Comparison of ENCODE assay signal across 21 cellular contexts in the genomic region with DNA sequence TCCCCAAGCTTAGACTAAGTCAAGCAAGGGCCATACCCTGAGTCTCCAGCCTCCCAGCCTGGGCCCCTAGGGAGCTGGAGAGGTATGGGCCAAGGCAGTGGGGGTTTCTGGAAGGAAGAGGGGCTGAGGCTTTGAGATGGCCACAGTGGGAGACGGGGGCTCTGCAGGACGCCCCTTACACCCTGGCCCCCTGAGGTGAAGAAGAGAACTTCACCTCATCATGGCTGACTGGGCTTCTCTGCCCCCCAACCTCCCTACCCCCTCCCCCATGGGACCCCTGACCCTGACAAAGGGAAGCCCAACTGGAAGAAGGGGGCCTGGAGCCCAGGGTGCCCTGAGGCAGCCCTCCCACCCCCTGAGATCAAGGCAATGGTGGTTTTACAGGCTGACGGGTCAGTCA. TPM values are rescaled to one million over a fixed set of nuclear protein-coding genes. Genes with fewer than 3 reads are reported as not detected.
A peak's percentile ranks its signal among the peaks of the same experiment; 100 is the strongest.
DNase-seq lines count a peak whose midpoint lies in the region; ATAC-seq and TF ChIP-seq lines count a peak whose summit lies in the region.
"Had no signal": no experiment of that assay in that cellular context is flagged by ENCODE, and none has a peak within 500 bp of the region (broad histone marks: within the 10 kb centered on the region; RNA-seq: fewer than 3 reads in every experiment).

No MANE protein-coding gene starts in this region.

- no peak for DNase-seq in breast epithelium (ENCODE audit: low spot score in 2 of 2)
- DNase-seq in mammary epithelial cell = no peak
- no peak for DNase-seq in activated B cell treated with CpG ODN at 0.5 μM for 24 hours
- DNase-seq in neural crest cell (ENCODE audit: low read depth, low spot score) = no peak
- DNase-seq in activated CD4-positive, alpha-beta T cell treated with anti-CD3 and anti-CD28 coated beads for 4 hours = no peak
- DNase-seq in activated CD4-positive, alpha-beta T cell treated with anti-CD3 and anti-CD28 coated beads, Interleukin-2, amount 10 ng/mL, durations not matched to agents 7 days and 5 days = no peak
- DNase-seq: 8988T, EL, GF-D8, GM23248, HCEC 1CT, Karpas-422, MV-4-11, NCI-H1105 treated with DMSO at 0.1 percent for 48 hours, NCI-H446 treated with DMSO at 0.1 percent for 48 hours, NCI-H526 treated with DMSO at 0.1 percent for 48 hours, OCI-M1 had no signal

- BruUV-seq in mammary epithelial cell (replicated peaks; lab: Mats Ljungman, UMichigan) = no TSS peak

- dilution Hi-C loops in mammary epithelial cell (cut with HindIII; ENCODE audit: low sequenced_read_pairs) = no loop called here

- ATAC-seq in activated B cell treated with CpG ODN at 0.5 μM for 24 hours (ENCODE audit: low read depth) (no peak), GM18870 (IDR thresholded peaks at IDR 0.05; ENCODE audit: unreplicated experiment) (no peak)
- ATAC-seq: Right ventricle myocardium inferior had no signal

- no peak overlapping the region for H2AFZ ChIP-seq in mammary epithelial cell (ENCODE audit: low read depth, low read length)
- H2AFZ ChIP-seq: GM23248 had no signal

- H3K4me1 ChIP-seq in breast epithelium = peaks cover 3 to 7% of the 10 kb centered on the region in 2 donors
- H3K4me1 ChIP-seq in mammary epithelial cell (ENCODE audit: insufficient read depth, low read length) = peaks cover 17% of the 10 kb centered on the region

- no peaks in the 10 kb centered on the region for H4K20me1 ChIP-seq in mammary epithelial cell (ENCODE audit: insufficient read depth, low read length)

- no peaks in the 10 kb centered on the region for H3K9me3 Mint-ChIP-seq in activated B cell treated with CpG ODN at 0.5 μM for 24 hours
- no peaks in the 10 kb centered on the region for H3K9me3 Mint-ChIP-seq in neural crest cell
- no peaks in the 10 kb centered on the region for H3K9me3 Mint-ChIP-seq in activated CD4-positive, alpha-beta T cell treated with anti-CD3 and anti-CD28 coated beads, Interleukin-2, amount 10 ng/mL, durations not matched to agents 7 days and 5 days
- H3K9me3 Mint-ChIP-seq: IgD-negative memory B cell had no signal

- no peak overlapping the region for H3K4me3 Mint-ChIP-seq in activated B cell treated with CpG ODN at 0.5 μM for 24 hours
- H3K4me3 Mint-ChIP-seq in neural crest cell = no peak overlapping the region
- no peak overlapping the region for H3K4me3 Mint-ChIP-seq in activated CD4-positive, alpha-beta T cell treated with anti-CD3 and anti-CD28 coated beads, Interleukin-2, amount 10 ng/mL, durations not matched to agents 7 days and 5 days

- CTCF ChIA-PET in mammary epithelial cell (lab: Charles Lee; ENCODE audit: low non-redundant PET) (no interaction called here), activated B cell treated with CpG ODN at 0.5 μM for 24 hours (lab: Charles Lee) (no interaction called here)
- CTCF ChIA-PET in activated CD4-positive, alpha-beta T cell treated with anti-CD3 and anti-CD28 coated beads, Interleukin-2, amount 10 ng/mL, durations not matched to agents 7 days and 5 days (lab: Charles Lee) = no interaction called here

- WGBS in mammary epithelial cell (ENCODE audit: low coverage, missing lambda C conversion rate) = no CpG with 5 or more reads among the region's 3 CpGs

- TF ChIP-seq CTCF in breast epithelium (IDR thresholded peaks at IDR 0.05) (no peak), mammary epithelial cell (conservative IDR thresholded peaks at IDR 0.05 in 1 of 2, IDR thresholded peaks at IDR 0.05 in 1 of 2; ENCODE audit: extremely low read depth in 1 of 2, insufficient read depth in 1 of 2, low read depth in 1 of 2, low read length in 2 of 2) (no peak), activated B cell treated with CpG ODN at 0.5 μM for 24 hours (IDR thresholded peaks at IDR 0.05) (no peak), neural crest cell (conservative IDR thresholded peaks at IDR 0.05) (peak; percentile 29)

- peaks cover 9% of the 10 kb centered on the region for H3K4me1 Mint-ChIP-seq in activated B cell treated with CpG ODN at 0.5 μM for 24 hours
- H3K4me1 Mint-ChIP-seq in neural crest cell = peaks cover 28% of the 10 kb centered on the region
- H3K4me1 Mint-ChIP-seq in activated CD4-positive, alpha-beta T cell treated with anti-CD3 and anti-CD28 coated beads, Interleukin-2, amount 10 ng/mL, durations not matched to agents 7 days and 5 days = peaks cover 13% of the 10 kb centered on the region

- intact Hi-C loops in breast epithelium (cut with DNase I; ENCODE audit: low total_unique reads) = no loop called here
- intact Hi-C loops in mammary epithelial cell (cut with micrococcal nuclease) = no loop called here
- intact Hi-C loops in activated B cell treated with CpG ODN at 0.5 μM for 24 hours (cut with micrococcal nuclease) = no loop called here

- H3K4me2 ChIP-seq in mammary epithelial cell (ENCODE audit: insufficient read depth, low read depth, low read length) = no peak overlapping the region

- H3K9me3 ChIP-seq in breast epithelium (no peaks in the 10 kb centered on the region), mammary epithelial cell (replicated peaks; ENCODE audit: insufficient read depth, low read length) (no peaks in the 10 kb centered on the region)
- H3K9me3 ChIP-seq: SJSA1 had no signal

- no peaks in the 10 kb centered on the region for H3K36me3 Mint-ChIP-seq in activated B cell treated with CpG ODN at 0.5 μM for 24 hours (ENCODE audit: low read depth)
- H3K36me3 Mint-ChIP-seq in neural crest cell (ENCODE audit: low read depth) = no peaks in the 10 kb centered on the region
- no peaks in the 10 kb centered on the region for H3K36me3 Mint-ChIP-seq in activated CD4-positive, alpha-beta T cell treated with anti-CD3 and anti-CD28 coated beads, Interleukin-2, amount 10 ng/mL, durations not matched to agents 7 days and 5 days (ENCODE audit: low read depth)
- H3K36me3 Mint-ChIP-seq: IgD-negative memory B cell had no signal

- H3K27me3 ChIP-seq in breast epithelium (no peaks in the 10 kb centered on the region), mammary epithelial cell (ENCODE audit: insufficient read depth, low read length) (no peaks in the 10 kb centered on the region)

- no peak for TF ChIP-seq POLR2A in breast epithelium (IDR thresholded peaks at IDR 0.05)

- peak overlapping the region; percentile 25 to 99 for H3K27ac ChIP-seq in breast epithelium
- no peak overlapping the region for H3K27ac ChIP-seq in mammary epithelial cell (ENCODE audit: insufficient read depth, low read depth, low read length)
- H3K27ac ChIP-seq: GM23248, SJSA1 had no signal

- peak overlapping the region; percentile 41 for H3K27ac Mint-ChIP-seq in activated B cell treated with CpG ODN at 0.5 μM for 24 hours
- no peak overlapping the region for H3K27ac Mint-ChIP-seq in neural crest cell (ENCODE audit: unreplicated experiment)
- H3K27ac Mint-ChIP-seq in activated CD4-positive, alpha-beta T cell treated with anti-CD3 and anti-CD28 coated beads, Interleukin-2, amount 10 ng/mL, durations not matched to agents 7 days and 5 days = no peak overlapping the region

- H3K9ac ChIP-seq in mammary epithelial cell (ENCODE audit: insufficient read depth, low read length) = no peak overlapping the region
- H3K9ac ChIP-seq: GM23248 had no signal

- no peaks in the 10 kb centered on the region for H3K79me2 ChIP-seq in mammary epithelial cell (ENCODE audit: insufficient read depth, low read length)

- in situ Hi-C loops in mammary epithelial cell (cut with MboI; ENCODE audit: low sequenced_read_pairs in 2 of 2) = no loop called here

- H3K36me3 ChIP-seq in breast epithelium (no peaks in the 10 kb centered on the region), mammary epithelial cell (ENCODE audit: insufficient read depth, low read length) (no peaks in the 10 kb centered on the region)
- H3K36me3 ChIP-seq: SJSA1 had no signal

- POLR2A ChIA-PET in activated B cell treated with CpG ODN at 0.5 μM for 24 hours (lab: Charles Lee) = no interaction called here
- POLR2A ChIA-PET in activated CD4-positive, alpha-beta T cell treated with anti-CD3 and anti-CD28 coated beads, Interleukin-2, amount 10 ng/mL, durations not matched to agents 7 days and 5 days (lab: Charles Lee) = no interaction called here

- H3K27me3 Mint-ChIP-seq in activated B cell treated with CpG ODN at 0.5 μM for 24 hours (peaks cover 6% of the 10 kb centered on the region), neural crest cell (ENCODE audit: low read depth) (no peaks in the 10 kb centered on the region)
- peaks cover 2% of the 10 kb centered on the region for H3K27me3 Mint-ChIP-seq in activated CD4-positive, alpha-beta T cell treated with anti-CD3 and anti-CD28 coated beads, Interleukin-2, amount 10 ng/mL, durations not matched to agents 7 days and 5 days

- H3K4me3 ChIP-seq in breast epithelium (no peak overlapping the region), mammary epithelial cell (replicated peaks in 1 of 3; ENCODE audit: insufficient read depth in 1 of 3, low read depth in 2 of 3, low read length in 3 of 3) (no peak overlapping the region)
- H3K4me3 ChIP-seq: GM23248, SJSA1 had no signal

RNA-seq across cellular contexts. Expression of gene PCDH1, which starts 25.8 kb away (rescaled TPM):
- total RNA-seq in breast epithelium (10 to 100 TPM; 28.3 to 72.7 (median 65.9) TPM), mammary epithelial cell (10 to 100 TPM; 41.7 to 41.8 TPM), activated B cell treated with CpG ODN at 0.5 μM for 24 hours (not detected in 2 replicates), neural crest cell (16.2 and 17.3 TPM in 2 replicates)
- polyA plus RNA-seq in mammary epithelial cell = 41.7 TPM
- polyA minus RNA-seq in mammary epithelial cell = 130 TPM
- not detected for total RNA-seq in activated CD4-positive, alpha-beta T cell treated with anti-CD3 and anti-CD28 coated beads, Interleukin-2, amount 10 ng/mL, durations not matched to agents 7 days and 5 days

Comparison
In these comparisons a context has a peak if more than half of its experiments do, and no peak if none do; other contexts are left out.
1. RNA of gene PCDH1, which starts 25.8 kb away (total RNA-seq): 28.3 to 72.7 TPM in breast epithelium, 41.7 to 41.8 TPM in mammary epithelial cell and 16.2 to 17.3 TPM in neural crest cell; not detected in activated B cell treated with CpG ODN at 0.5 μM for 24 hours and not detected in activated CD4-positive, alpha-beta T cell treated with anti-CD3 and anti-CD28 coated beads, Interleukin-2, amount 10 ng/mL, durations not matched to agents 7 days and 5 days; every median in the first group is over 10 times any median in the second.